In genomic region chr15:49242820-49243219, GRCh38 we compare ENCODE assay signal across 16 cellular contexts.
A peak's percentile ranks its signal among the peaks of the same experiment; 100 is the strongest.
DNase-seq lines count a peak whose midpoint lies in the region; ATAC-seq and TF ChIP-seq lines count a peak whose summit lies in the region.
"Had no signal": no experiment of that assay in that cellular context is flagged by ENCODE, and none has a peak within 500 bp of the region (broad histone marks: within the 10 kb centered on the region; RNA-seq: fewer than 3 reads in every experiment).

No MANE protein-coding gene starts in this region.

- TF ChIP-seq CTCF in psoas muscle (IDR thresholded peaks at IDR 0.05): no peak
- TF ChIP-seq CTCF in lower lobe of right lung (IDR thresholded peaks at IDR 0.05): no peak

- DNase-seq in GM03348 (ENCODE audit: low spot score) (peak; percentile 78), RPMI7951 (ENCODE audit: low read depth) (peak; percentile 93), fibroblast of gingiva (ENCODE audit: low read depth) (peak; percentile 77), psoas muscle (peak; percentile 24 to 35), NCI-H1105 (lab: John Stamatoyannopoulos, UW) (no peak), lower lobe of right lung (no peak)
- no peak for DNase-seq in effector CD4-positive, alpha-beta T cell
- DNase-seq: activated CD4-positive, CD25-positive, alpha-beta regulatory T cell; central memory CD4-positive, alpha-beta T cell; foreskin keratinocyte; MV-4-11; NCI-H526 treated with DMSO at 0.1 percent for 48 hours; SJCRH30; stimulated activated CD4-positive, alpha-beta T cell treated with anti-CD3 and anti-CD28 coated beads, Interleukin-2, amount 100 ng/mL, for 48 hours; stimulated activated naive CD8-positive, alpha-beta T cell treated with anti-CD3 and anti-CD28 coated beads, Interleukin-15, amount 100 ng/mL, for 72 hours had no signal

- ATAC-seq in psoas muscle (no peak), HG03045 (IDR thresholded peaks at IDR 0.05; ENCODE audit: unreplicated experiment) (no peak), lower lobe of right lung (no peak)
- ATAC-seq: foreskin keratinocyte; stimulated activated naive CD8-positive, alpha-beta T cell treated with anti-CD3 and anti-CD28 coated beads, Interleukin-15, amount 100 ng/mL, for 72 hours had no signal

- H3K27me3 ChIP-seq in psoas muscle (ENCODE audit: insufficient read depth in 3 of 3, low read length in 2 of 3) (no peaks in the 10 kb centered on the region), lower lobe of right lung (ENCODE audit: low read depth) (no peaks in the 10 kb centered on the region)
- H3K27me3 ChIP-seq: foreskin keratinocyte, SJCRH30 had no signal

- H3K9me3 ChIP-seq in psoas muscle: no peaks in the 10 kb centered on the region
- no peaks in the 10 kb centered on the region for H3K9me3 ChIP-seq in lower lobe of right lung
- H3K9me3 ChIP-seq: SJCRH30 had no signal

- intact Hi-C loops in psoas muscle (cut with DNase I): no loop called here
- intact Hi-C loops in lower lobe of right lung (cut with DNase I): no loop called here

- no peak overlapping the region for H3K27ac ChIP-seq in psoas muscle
- H3K27ac ChIP-seq in lower lobe of right lung: no peak overlapping the region
- H3K27ac ChIP-seq: foreskin keratinocyte, SJCRH30 had no signal

- H3K4me1 ChIP-seq in psoas muscle: no peaks in the 10 kb centered on the region
- H3K4me1 ChIP-seq in lower lobe of right lung: no peaks in the 10 kb centered on the region
- H3K4me1 ChIP-seq: foreskin keratinocyte, SJCRH30 had no signal

- 71 to 82% (median 72%) methylated on average over 2 of the region's 2 CpGs for WGBS in psoas muscle, 3 donors

- H3K4me3 ChIP-seq in psoas muscle (no peak overlapping the region), lower lobe of right lung (no peak overlapping the region)
- H3K4me3 ChIP-seq: SJCRH30 had no signal

- H3K36me3 ChIP-seq in psoas muscle (ENCODE audit: insufficient read depth in 1 of 2, low read depth in 1 of 2) (peaks cover 0 to 9% of the 10 kb centered on the region in 2 donors), lower lobe of right lung (peaks cover 12% of the 10 kb centered on the region)

Comparison
In these comparisons a context has a peak if more than half of its experiments do, and no peak if none do; other contexts are left out.
1. DNase-seq: peak in GM03348 (single experiment), RPMI7951 (single experiment), fibroblast of gingiva (single experiment) and psoas muscle (2 of 2); none in NCI-H1105 (single experiment), lower lobe of right lung (single experiment) and effector CD4-positive, alpha-beta T cell (single experiment).